In genomic region chr11:66172146-66172545, GRCh38 we compare ENCODE assay signal across 15 cellular contexts.
DNase-seq lines count a peak whose midpoint lies in the region; ATAC-seq, FAIRE-seq and TF ChIP-seq lines count a peak whose summit lies in the region.
"Had no signal": no experiment of that assay in that cellular context is flagged by ENCODE, and none has a peak within 500 bp of the region (broad histone marks: within the 10 kb centered on the region; RNA-seq: fewer than 3 reads in every experiment).

No MANE protein-coding gene starts in this region.

- H3K9me3 ChIP-seq in AG04450 (ENCODE audit: control insufficient read depth, insufficient read depth, low read length), result no peaks in the 10 kb centered on the region
- H3K9me3 ChIP-seq: SJCRH30 had no signal

- TF ChIP-seq CTCF in AG04450 (IDR thresholded peaks at IDR 0.05; ENCODE audit: low read depth, low read length), result no peak
- TF ChIP-seq CTCF in neural crest cell (conservative IDR thresholded peaks at IDR 0.05), result no peak

- H3K27me3 ChIP-seq in AG04450 (ENCODE audit: control insufficient read depth, insufficient read depth, low read length), result no peaks in the 10 kb centered on the region
- H3K27me3 ChIP-seq: cardiac muscle cell, SJCRH30 had no signal

- peaks cover 2% of the 10 kb centered on the region for H3K36me3 Mint-ChIP-seq in neural crest cell (ENCODE audit: low read depth)

- H3K27me3 Mint-ChIP-seq in neural crest cell (ENCODE audit: low read depth), result no peaks in the 10 kb centered on the region
- H3K27me3 Mint-ChIP-seq: CD4-positive, CD25-positive, alpha-beta regulatory T cell; stimulated activated naive CD8-positive, alpha-beta T cell treated with anti-CD3 and anti-CD28 coated beads, Interleukin-15, Interleukin-2, amounts not matched to agents 100 ng/mL and 50 ng/mL, for 24 hours had no signal

- POLR2A ChIA-PET in AG04450 (lab: Yijun Ruan, JAX), result no interaction called here

- no peaks in the 10 kb centered on the region for H3K9me3 Mint-ChIP-seq in neural crest cell
- H3K9me3 Mint-ChIP-seq: CD4-positive, CD25-positive, alpha-beta regulatory T cell; stimulated activated naive CD8-positive, alpha-beta T cell treated with anti-CD3 and anti-CD28 coated beads, Interleukin-15, Interleukin-2, amounts not matched to agents 100 ng/mL and 50 ng/mL, for 24 hours had no signal

- H3K4me3 ChIP-seq in AG04450 (ENCODE audit: low read depth, low read length), result no peak overlapping the region
- H3K4me3 ChIP-seq: cardiac muscle cell, SJCRH30 had no signal

- peak overlapping the region; percentile 1 for H3K27ac Mint-ChIP-seq in neural crest cell (ENCODE audit: unreplicated experiment)
- H3K27ac Mint-ChIP-seq: stimulated activated naive CD8-positive, alpha-beta T cell treated with anti-CD3 and anti-CD28 coated beads, Interleukin-15, Interleukin-2, amounts not matched to agents 100 ng/mL and 50 ng/mL, for 24 hours had no signal

- peak; percentile 93 for FAIRE-seq in HTR-8/SVneo (lab: Jason Lieb, UNC)

- no peak for ATAC-seq in HG02840 (IDR thresholded peaks at IDR 0.05; ENCODE audit: low FRiP score, unreplicated experiment)
- no peak for ATAC-seq in GM18870 (IDR thresholded peaks at IDR 0.05; ENCODE audit: unreplicated experiment)
- ATAC-seq in left lobe of liver, result no peak

- H3K4me1 Mint-ChIP-seq in neural crest cell, result no peaks in the 10 kb centered on the region

- DNase-seq in AG04450 (ENCODE audit: low read depth, low spot score), result peak; percentile 16
- peak; percentile 41 for DNase-seq in HTR-8/SVneo (ENCODE audit: insufficient read length, low spot score)
- peak; percentile 54 for DNase-seq in astrocyte of the hippocampus (ENCODE audit: low read depth, low spot score)
- DNase-seq in neural crest cell (ENCODE audit: low read depth, low spot score), result no peak
- no peak for DNase-seq in left lobe of liver (ENCODE audit: low spot score)
- DNase-seq in medulla oblongata (ENCODE audit: extremely low spot score), result no peak
- DNase-seq: activated CD4-positive, alpha-beta T cell treated with anti-CD3 and anti-CD28 coated beads for 4 hours; CD4-positive, CD25-positive, alpha-beta regulatory T cell; head of caudate nucleus; NCI-H524; SJCRH30 had no signal

- no peak overlapping the region for H3K4me3 Mint-ChIP-seq in neural crest cell
- H3K4me3 Mint-ChIP-seq: stimulated activated naive CD8-positive, alpha-beta T cell treated with anti-CD3 and anti-CD28 coated beads, Interleukin-15, Interleukin-2, amounts not matched to agents 100 ng/mL and 50 ng/mL, for 24 hours had no signal

- CTCF ChIA-PET in AG04450 (lab: Charles Lee), result interaction anchor here (0.7 kb wide), 1 partner anchor 56 kb away, joined by 6 read pairs; no protein-coding TSS in a partner anchor

- H3K27ac ChIP-seq in AG04450 (ENCODE audit: low read depth, low read length), result no peak overlapping the region
- H3K27ac ChIP-seq: cardiac muscle cell, SJCRH30 had no signal

Comparison
In these comparisons a context has a peak if more than half of its experiments do, and no peak if none do; other contexts are left out.
1. DNase-seq: peak in AG04450 (single experiment), HTR-8/SVneo (single experiment) and astrocyte of the hippocampus (single experiment); none in neural crest cell (single experiment), left lobe of liver (single experiment) and medulla oblongata (single experiment).